Comparison of ENCODE assay signal across 22 cellular contexts in the genomic region with DNA sequence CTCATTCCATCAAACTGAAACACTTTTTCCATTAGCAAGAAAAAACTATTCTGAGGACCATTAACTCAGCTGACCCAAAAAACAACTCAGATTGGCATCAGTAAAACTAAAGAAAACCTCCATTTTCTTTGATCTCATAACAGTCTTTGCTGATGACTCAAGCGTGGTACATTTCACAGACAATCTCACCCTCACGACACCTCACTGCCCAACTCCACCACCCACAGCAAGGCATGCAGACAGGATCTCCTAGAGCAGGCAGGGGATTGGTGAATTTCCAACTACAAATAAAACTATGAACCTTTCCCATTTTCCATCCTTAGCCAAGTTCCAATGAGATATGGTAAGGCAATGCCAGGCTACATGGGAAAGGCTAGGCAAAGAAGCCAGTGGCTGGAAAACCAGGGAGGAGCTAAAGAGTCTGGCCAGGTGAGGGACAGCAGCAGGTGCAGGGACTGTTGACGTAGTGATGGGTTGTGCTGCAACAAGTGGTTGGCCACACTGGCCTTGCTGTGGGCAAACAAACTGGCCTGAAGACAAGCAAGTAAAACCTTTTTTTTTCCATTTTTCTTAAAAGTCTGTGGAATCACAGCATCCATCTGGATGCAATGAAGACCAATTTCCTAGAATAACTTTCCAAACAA.
DNase-seq lines count a peak whose midpoint lies in the region; ATAC-seq, FAIRE-seq and TF ChIP-seq lines count a peak whose summit lies in the region.
"Had no signal": no experiment of that assay in that cellular context is flagged by ENCODE, and none has a peak within 500 bp of the region (broad histone marks: within the 10 kb centered on the region; RNA-seq: fewer than 3 reads in every experiment).

No MANE protein-coding gene starts in this region.

- no peak for ATAC-seq in esophagus mucosa
- ATAC-seq in gastroesophageal sphincter: no peak
- ATAC-seq: stimulated activated naive B cell treated with anti-CD40 and anti-IgM and Interleukin-4, amounts not matched to agents 10 μg/mL and 1 μg/mL and 100 μg/mL, for 72 hours had no signal

- H3K4me3 ChIP-seq in bronchial epithelial cell (ENCODE audit: low read depth, low read length) (no peak overlapping the region), suprapubic skin (no peak overlapping the region), gastroesophageal sphincter (no peak overlapping the region)
- H3K4me3 ChIP-seq: colonic mucosa, lung, tibial artery had no signal

- no peak for TF ChIP-seq EP300 in suprapubic skin (IDR thresholded peaks at IDR 0.05)
- TF ChIP-seq EP300 in gastroesophageal sphincter (IDR thresholded peaks at IDR 0.05): no peak

- WGBS in suprapubic skin: 84% methylated on average over 3 of the region's 3 CpGs
- WGBS in gastroesophageal sphincter (ENCODE audit: low coverage in 1 of 2), 2 donors: 93 to 100% methylated on average over 3 of the region's 3 CpGs

- H3K9me3 ChIP-seq in suprapubic skin: no peaks in the 10 kb centered on the region
- no peaks in the 10 kb centered on the region for H3K9me3 ChIP-seq in gastroesophageal sphincter
- H3K9me3 ChIP-seq: colonic mucosa, tibial artery had no signal

- TF ChIP-seq CTCF in bronchial epithelial cell (IDR thresholded peaks at IDR 0.05; ENCODE audit: insufficient read depth, low read length, severe bottlenecking): no peak
- TF ChIP-seq CTCF in suprapubic skin (IDR thresholded peaks at IDR 0.05): no peak
- no peak for TF ChIP-seq CTCF in gastroesophageal sphincter (IDR thresholded peaks at IDR 0.05)

- no peak overlapping the region for H3K27ac ChIP-seq in suprapubic skin
- H3K27ac ChIP-seq in gastroesophageal sphincter: no peak overlapping the region
- H3K27ac ChIP-seq: brain microvascular endothelial cell, colonic mucosa, RWPE1, tibial artery had no signal

- TF ChIP-seq POLR2A in GM12892 (IDR thresholded peaks at IDR 0.05; ENCODE audit: low read depth, low read length): no peak
- no peak for TF ChIP-seq POLR2A in suprapubic skin (IDR thresholded peaks at IDR 0.05)
- no peak for TF ChIP-seq POLR2A in gastroesophageal sphincter (IDR thresholded peaks at IDR 0.05)

- DNase-seq in DMS53 (lab: John Stamatoyannopoulos, UW): peak; percentile 94
- DNase-seq in GM12892 (ENCODE audit: insufficient read length): no peak
- peak; percentile 48 for DNase-seq in NCI-H510A treated with DMSO at 0.1 percent for 48 hours (lab: John Stamatoyannopoulos, UW)
- DNase-seq in bronchial epithelial cell (ENCODE audit: low read depth): no peak
- no peak for DNase-seq in suprapubic skin (ENCODE audit: low spot score in 2 of 2)
- DNase-seq: activated CD4-positive, alpha-beta T cell treated with anti-CD3 and anti-CD28 coated beads for 4 hours; activated naive CD4-positive, alpha-beta T cell treated with anti-CD3 and anti-CD28 coated beads, Interleukin-2, amount 50 U/mL, for 16 hours; activated T-cell treated with anti-CD3 and anti-CD28 coated beads for 4 hours; brain microvascular endothelial cell; CD8-positive, alpha-beta memory T cell; colonic mucosa; KG1; NCI-H1048; NCI-H2171 treated with DMSO at 0.1 percent for 48 hours; nucleus accumbens; stimulated activated naive B cell treated with anti-CD40 and anti-IgM and Interleukin-4, amounts not matched to agents 10 μg/mL and 1 μg/mL and 100 μg/mL, for 72 hours; tibial artery had no signal

- H3K36me3 ChIP-seq in bronchial epithelial cell (ENCODE audit: control insufficient read depth, insufficient read depth, low read length): no peaks in the 10 kb centered on the region
- peaks cover 9% of the 10 kb centered on the region for H3K36me3 ChIP-seq in suprapubic skin
- H3K36me3 ChIP-seq in gastroesophageal sphincter: peaks cover 0 to 20% of the 10 kb centered on the region in 2 donors
- H3K36me3 ChIP-seq: brain microvascular endothelial cell, colonic mucosa had no signal

- H3K4me1 ChIP-seq in suprapubic skin (no peaks in the 10 kb centered on the region), gastroesophageal sphincter (peaks cover 0 to 6% (median 0%) of the 10 kb centered on the region in 3 donors)
- H3K4me1 ChIP-seq: colonic mucosa, tibial artery had no signal

- peak; percentile 24 for FAIRE-seq in GM12892 (lab: Jason Lieb, UNC)
- peak; percentile 85 for FAIRE-seq in bronchial epithelial cell (lab: Jason Lieb, UNC)
- FAIRE-seq: endometrium had no signal

- H3K27me3 ChIP-seq in bronchial epithelial cell (ENCODE audit: control insufficient read depth, insufficient read depth, low read length) (no peaks in the 10 kb centered on the region), suprapubic skin (no peaks in the 10 kb centered on the region), gastroesophageal sphincter (no peaks in the 10 kb centered on the region)
- H3K27me3 ChIP-seq: brain microvascular endothelial cell, colonic mucosa, tibial artery had no signal

Comparison
In these comparisons a context has a peak if more than half of its experiments do, and no peak if none do; other contexts are left out.
1. DNase-seq: peak in DMS53 (single experiment) and NCI-H510A treated with DMSO at 0.1 percent for 48 hours (single experiment); none in GM12892 (single experiment), bronchial epithelial cell (single experiment) and suprapubic skin (0 of 2).